21 cellular contexts compared by ENCODE assay signal in the genomic region with DNA sequence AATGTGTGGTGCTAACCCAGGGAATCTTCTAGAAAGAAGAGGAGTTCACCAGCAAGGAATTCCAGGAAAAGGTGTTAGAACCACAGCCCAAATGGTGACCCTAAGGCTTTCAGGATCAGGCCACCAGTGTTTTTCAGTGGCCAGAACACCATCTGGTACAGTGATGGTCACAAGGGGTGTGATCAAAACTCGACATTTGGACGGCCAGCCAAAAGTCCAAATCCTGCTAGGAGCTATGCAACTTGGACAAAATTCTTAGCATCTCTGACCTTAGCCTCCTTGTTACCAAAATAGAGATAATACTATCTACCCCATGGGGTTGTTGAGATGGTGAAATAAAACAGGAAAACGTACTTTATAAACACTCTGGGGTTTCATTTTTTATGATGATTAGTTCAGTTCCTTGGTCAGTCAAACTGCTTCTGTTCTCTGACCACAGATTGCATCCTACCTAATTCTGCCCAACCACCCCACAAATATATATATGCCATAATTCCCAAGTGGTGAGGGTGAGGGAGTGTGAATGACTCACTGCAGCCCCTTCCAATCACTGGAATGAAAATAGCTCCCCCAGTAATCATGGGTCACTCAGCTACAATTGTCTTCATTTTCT.
"Had no signal": no experiment of that assay in that cellular context is flagged by ENCODE, and none has a peak within 500 bp of the region (broad histone marks: within the 10 kb centered on the region; RNA-seq: fewer than 3 reads in every experiment).

No MANE protein-coding gene starts in this region.

- ATAC-seq: activated CD8-positive, alpha-beta T cell treated with anti-CD3 and anti-CD28 coated beads for 36 hours; gastroesophageal sphincter; heart left ventricle; natural killer cell; stimulated activated naive B cell treated with anti-CD40 and anti-IgM and Interleukin-4, amounts not matched to agents 10 μg/mL and 1 μg/mL and 100 μg/mL, for 72 hours; T-cell had no signal

- H3K4me1 ChIP-seq: ascending aorta, gastroesophageal sphincter, parathyroid adenoma had no signal

- DNase-seq: activated CD4-positive, alpha-beta T cell treated with anti-CD3 and anti-CD28 coated beads, Interleukin-2, amount 10 ng/mL, durations not matched to agents 24 days and 14 days; activated CD8-positive, alpha-beta T cell treated with anti-CD3 and anti-CD28 coated beads for 36 hours; activated naive CD4-positive, alpha-beta T cell treated with anti-CD3 and anti-CD28 coated beads, Interleukin-2, amount 50 U/mL, for 16 hours; activated T-cell treated with anti-CD3 and anti-CD28 coated beads, Interleukin-2, amount 50 U/mL, for 24 hours; effector CD8-positive, alpha-beta T cell; heart left ventricle; kidney glomerular epithelial cell; mesendoderm; natural killer cell; sigmoid colon; stimulated activated naive B cell treated with anti-CD40 and anti-IgM and Interleukin-4, amounts not matched to agents 10 μg/mL and 1 μg/mL and 100 μg/mL, for 72 hours; T-cell; T-helper 9 cell had no signal

- H3K27me3 ChIP-seq: ascending aorta, esophagus muscularis mucosa, gastroesophageal sphincter, heart left ventricle, sigmoid colon, upper lobe of left lung had no signal

- H3K27ac ChIP-seq: ascending aorta, esophagus muscularis mucosa, gastroesophageal sphincter, heart left ventricle, parathyroid adenoma, sigmoid colon, thoracic aorta, upper lobe of left lung had no signal

- H3K9ac ChIP-seq: parathyroid adenoma had no signal

- H3K79me2 ChIP-seq: parathyroid adenoma had no signal

- H3K27me3 Mint-ChIP-seq: activated CD4-positive, alpha-beta T cell treated with anti-CD3 and anti-CD28 coated beads, Interleukin-2, amount 10 ng/mL, durations not matched to agents 24 days and 14 days; activated CD8-positive, alpha-beta T cell treated with anti-CD3 and anti-CD28 coated beads for 36 hours; activated T-cell treated with anti-CD3 and anti-CD28 coated beads, Interleukin-2, amount 50 U/mL, for 24 hours; stimulated activated naive B cell treated with anti-CD40 and anti-IgM and Interleukin-4, amounts not matched to agents 10 μg/mL and 1 μg/mL and 100 μg/mL, for 72 hours had no signal

- H3K4me3 Mint-ChIP-seq: activated CD4-positive, alpha-beta T cell treated with anti-CD3 and anti-CD28 coated beads, Interleukin-2, amount 10 ng/mL, durations not matched to agents 24 days and 14 days; activated CD8-positive, alpha-beta T cell treated with anti-CD3 and anti-CD28 coated beads for 36 hours; activated T-cell treated with anti-CD3 and anti-CD28 coated beads, Interleukin-2, amount 50 U/mL, for 24 hours; dendritic cell treated with granulocyte-macrophage colony-stimulating factor and Interleukin-4, amounts not matched to agents 40 ng/mL and 50 ng/mL, for 4 days; natural killer cell; stimulated activated naive B cell treated with anti-CD40 and anti-IgM and Interleukin-4, amounts not matched to agents 10 μg/mL and 1 μg/mL and 100 μg/mL, for 72 hours; T-cell had no signal

- H3K36me3 ChIP-seq: ascending aorta, esophagus muscularis mucosa, gastroesophageal sphincter, heart left ventricle, sigmoid colon, thoracic aorta, upper lobe of left lung had no signal

- H3K4me3 ChIP-seq: ascending aorta, esophagus muscularis mucosa, gastroesophageal sphincter, heart left ventricle, sigmoid colon, thoracic aorta, upper lobe of left lung had no signal

- H3K9me3 ChIP-seq: ascending aorta, gastroesophageal sphincter, sigmoid colon, thoracic aorta, upper lobe of left lung had no signal

- H2AFZ ChIP-seq: parathyroid adenoma had no signal

- H3K27ac Mint-ChIP-seq: activated CD4-positive, alpha-beta T cell treated with anti-CD3 and anti-CD28 coated beads, Interleukin-2, amount 10 ng/mL, durations not matched to agents 24 days and 14 days; activated CD8-positive, alpha-beta T cell treated with anti-CD3 and anti-CD28 coated beads for 36 hours; activated T-cell treated with anti-CD3 and anti-CD28 coated beads, Interleukin-2, amount 50 U/mL, for 24 hours; dendritic cell treated with granulocyte-macrophage colony-stimulating factor and Interleukin-4, amounts not matched to agents 40 ng/mL and 50 ng/mL, for 4 days; natural killer cell; stimulated activated naive B cell treated with anti-CD40 and anti-IgM and Interleukin-4, amounts not matched to agents 10 μg/mL and 1 μg/mL and 100 μg/mL, for 72 hours; T-cell had no signal

- H3K36me3 Mint-ChIP-seq: natural killer cell had no signal

- H3K9me3 Mint-ChIP-seq: activated CD4-positive, alpha-beta T cell treated with anti-CD3 and anti-CD28 coated beads, Interleukin-2, amount 10 ng/mL, durations not matched to agents 24 days and 14 days; activated T-cell treated with anti-CD3 and anti-CD28 coated beads, Interleukin-2, amount 50 U/mL, for 24 hours had no signal

- H3K4me1 Mint-ChIP-seq: activated CD4-positive, alpha-beta T cell treated with anti-CD3 and anti-CD28 coated beads, Interleukin-2, amount 10 ng/mL, durations not matched to agents 24 days and 14 days; natural killer cell; stimulated activated naive B cell treated with anti-CD40 and anti-IgM and Interleukin-4, amounts not matched to agents 10 μg/mL and 1 μg/mL and 100 μg/mL, for 72 hours; T-cell had no signal

- FAIRE-seq: bronchial epithelial cell had no signal
